Comparison of ENCODE assay signal across 22 cellular contexts in genomic region chr11:73206751-73207280, GRCh38. TPM values are rescaled to one million over a fixed set of nuclear protein-coding genes. Genes with fewer than 3 reads are reported as not detected.
DNase-seq lines count a peak whose midpoint lies in the region; ATAC-seq, FAIRE-seq and TF ChIP-seq lines count a peak whose summit lies in the region.
"Had no signal": no experiment of that assay in that cellular context is flagged by ENCODE, and none has a peak within 500 bp of the region (broad histone marks: within the 10 kb centered on the region; RNA-seq: fewer than 3 reads in every experiment).

No MANE protein-coding gene starts in this region.

- no peak overlapping the region for H3K27ac ChIP-seq in K562 (ENCODE audit: extremely low read depth, low read depth, low read length)
- H3K27ac ChIP-seq: BLaER1, esophagus muscularis mucosa, skin epidermis, VCaP had no signal

- no peak overlapping the region for H3K4me3 ChIP-seq in K562
- H3K4me3 ChIP-seq: BLaER1, esophagus muscularis mucosa, skin epidermis had no signal

- peaks cover 6 to 8% of the 10 kb centered on the region in 2 donors for H3K27me3 Mint-ChIP-seq in stimulated activated naive B cell treated with anti-CD40 and anti-IgM and Interleukin-4, amounts not matched to agents 10 μg/mL and 1 μg/mL and 100 μg/mL, for 72 hours
- H3K27me3 Mint-ChIP-seq in endothelial cell (ENCODE audit: unreplicated experiment), result peaks cover 4% of the 10 kb centered on the region

- 18% methylated on average over 5 of the region's 5 CpGs for WGBS in K562 (ENCODE audit: insufficient coverage, low coverage, missing lambda C conversion rate)

- no peak overlapping the region for H3K9ac ChIP-seq in K562 (ENCODE audit: insufficient read depth in 1 of 2, low read depth in 2 of 2, low read length in 2 of 2)
- H3K9ac ChIP-seq: BLaER1 had no signal

- H3K36me3 ChIP-seq in K562 (ENCODE audit: control insufficient read depth, insufficient read depth, low read length), result no peaks in the 10 kb centered on the region
- H3K36me3 ChIP-seq: BLaER1, esophagus muscularis mucosa had no signal

- intact Hi-C loops in K562 (cut with micrococcal nuclease), result no loop called here

- no peaks in the 10 kb centered on the region for H3K9me3 ChIP-seq in K562 (replicated peaks; ENCODE audit: control insufficient read depth, insufficient read depth, low read depth, low read length)
- H3K9me3 ChIP-seq: BLaER1, esophagus muscularis mucosa had no signal

- no peak for ATAC-seq in K562
- ATAC-seq in stimulated activated naive B cell treated with anti-CD40 and anti-IgM and Interleukin-4, amounts not matched to agents 10 μg/mL and 1 μg/mL and 100 μg/mL, for 72 hours (replicated peaks), result no peak
- ATAC-seq: stimulated activated naive CD8-positive, alpha-beta T cell treated with anti-CD3 and anti-CD28 coated beads, Interleukin-15, amount 100 ng/mL, for 72 hours had no signal

- DNase-seq in NCI-H1092 treated with DMSO at 0.1 percent for 48 hours (lab: John Stamatoyannopoulos, UW), result peak; percentile 3
- no peak for DNase-seq in NCI-H1092 (lab: John Stamatoyannopoulos, UW)
- peak; percentile 90 to 92 for DNase-seq in NCI-H526 (lab: John Stamatoyannopoulos, UW)
- no peak for DNase-seq in K562 (ENCODE audit: extremely low read depth in 1 of 4, low spot score in 3 of 4)
- DNase-seq in stimulated activated naive B cell treated with anti-CD40 and anti-IgM and Interleukin-4, amounts not matched to agents 10 μg/mL and 1 μg/mL and 100 μg/mL, for 72 hours, result no peak
- no peak for DNase-seq in NK-92 treated with Interleukin-12 subunit alpha and Interleukin-12 subunit beta, amount 100 ng/mL, for 24 hours (lab: John Stamatoyannopoulos, UW)
- DNase-seq in endothelial cell (ENCODE audit: low spot score), result no peak
- DNase-seq in DMS153 treated with DMSO at 0.1 percent for 48 hours (lab: John Stamatoyannopoulos, UW; ENCODE audit: unreplicated experiment), result no peak
- DNase-seq: 8988T; activated CD4-positive, alpha-beta memory T cell treated with anti-CD3 and anti-CD28 coated beads, Interleukin-2, amount 10 ng/mL, durations not matched to agents 7 days and 5 days; effector CD4-positive, alpha-beta T cell; Right ventricle myocardium superior; stimulated activated CD4-positive, alpha-beta T cell treated with anti-CD3 and anti-CD28 coated beads, Interleukin-2, amount 100 ng/mL, for 48 hours; stimulated activated naive CD8-positive, alpha-beta T cell treated with anti-CD3 and anti-CD28 coated beads, Interleukin-15, amount 100 ng/mL, for 72 hours; trophoblast cell had no signal

- no peak for TF ChIP-seq POLR2A in K562 (conservative IDR thresholded peaks at IDR 0.05)

- H3K4me1 Mint-ChIP-seq in stimulated activated naive B cell treated with anti-CD40 and anti-IgM and Interleukin-4, amounts not matched to agents 10 μg/mL and 1 μg/mL and 100 μg/mL, for 72 hours, result peaks cover 0 to 8% of the 10 kb centered on the region in 2 donors
- H3K4me1 Mint-ChIP-seq in endothelial cell (ENCODE audit: unreplicated experiment), result peaks cover 6% of the 10 kb centered on the region
- H3K4me1 Mint-ChIP-seq: central memory CD8-positive, alpha-beta T cell; stimulated activated naive CD8-positive, alpha-beta T cell treated with anti-CD3 and anti-CD28 coated beads, Interleukin-15, amount 100 ng/mL, for 72 hours had no signal

- TF ChIP-seq RAD21 in K562 (CRISPR knock-in tag; conservative IDR thresholded peaks at IDR 0.05 in 1 of 2, IDR thresholded peaks at IDR 0.05 in 1 of 2), result no peak

- CTCF ChIA-PET in K562 (lab: Yijun Ruan, JAX; ENCODE audit: low intra/inter-chr PET ratio), result no interaction called here

- H3K4me1 ChIP-seq in K562 (replicated peaks in 1 of 2; ENCODE audit: control insufficient read depth in 2 of 2, insufficient read depth in 2 of 2, low read length in 2 of 2), result peaks cover 3 to 7% of the 10 kb centered on the region in 2 experiments; a peak in 4 of 5 replicates
- H3K4me1 ChIP-seq: esophagus muscularis mucosa had no signal

- H3K4me3 Mint-ChIP-seq in stimulated activated naive B cell treated with anti-CD40 and anti-IgM and Interleukin-4, amounts not matched to agents 10 μg/mL and 1 μg/mL and 100 μg/mL, for 72 hours, result no peak overlapping the region
- no peak overlapping the region for H3K4me3 Mint-ChIP-seq in endothelial cell (ENCODE audit: unreplicated experiment)
- H3K4me3 Mint-ChIP-seq: activated CD4-positive, alpha-beta memory T cell treated with anti-CD3 and anti-CD28 coated beads, Interleukin-2, amount 10 ng/mL, durations not matched to agents 7 days and 5 days; central memory CD8-positive, alpha-beta T cell; stimulated activated naive CD8-positive, alpha-beta T cell treated with anti-CD3 and anti-CD28 coated beads, Interleukin-15, amount 100 ng/mL, for 72 hours; T-helper 1 cell treated with Interleukin-12 subunit alpha and Interleukin-12 subunit beta and Interleukin-4 antibody, amounts not matched to agents 30 μg/mL and 1 μg/mL, for 36 hours had no signal

- no TSS peak for BruUV-seq in K562 (replicated peaks; lab: Mats Ljungman, UMichigan)

- H4K20me1 ChIP-seq in K562 (replicated peaks; ENCODE audit: control insufficient read depth, insufficient read depth, low read length), result no peaks in the 10 kb centered on the region
- H4K20me1 ChIP-seq: BLaER1 had no signal

- no peak for FAIRE-seq in K562 (lab: Jason Lieb, UNC)

- no peaks in the 10 kb centered on the region for H3K9me3 Mint-ChIP-seq in stimulated activated naive B cell treated with anti-CD40 and anti-IgM and Interleukin-4, amounts not matched to agents 10 μg/mL and 1 μg/mL and 100 μg/mL, for 72 hours
- no peaks in the 10 kb centered on the region for H3K9me3 Mint-ChIP-seq in endothelial cell (ENCODE audit: unreplicated experiment)
- H3K9me3 Mint-ChIP-seq: activated CD4-positive, alpha-beta memory T cell treated with anti-CD3 and anti-CD28 coated beads, Interleukin-2, amount 10 ng/mL, durations not matched to agents 7 days and 5 days; central memory CD8-positive, alpha-beta T cell; stimulated activated naive CD8-positive, alpha-beta T cell treated with anti-CD3 and anti-CD28 coated beads, Interleukin-15, amount 100 ng/mL, for 72 hours; T-helper 1 cell treated with Interleukin-12 subunit alpha and Interleukin-12 subunit beta and Interleukin-4 antibody, amounts not matched to agents 30 μg/mL and 1 μg/mL, for 36 hours had no signal

- no peaks in the 10 kb centered on the region for H3K9me1 ChIP-seq in K562 (ENCODE audit: control insufficient read depth, insufficient read depth, low read length)

- no peak overlapping the region for H3K4me2 ChIP-seq in K562 (ENCODE audit: insufficient read depth, low read length)
- H3K4me2 ChIP-seq: BLaER1 had no signal

- H3K27me3 ChIP-seq in K562 (ENCODE audit: control insufficient read depth in 2 of 2, insufficient read depth in 2 of 2, low read length in 2 of 2), result peaks cover 5 to 7% of the 10 kb centered on the region in 2 experiments; a peak in 2 of 5 replicates
- H3K27me3 ChIP-seq: BLaER1, esophagus muscularis mucosa had no signal

- in situ Hi-C loops in K562 (cut with MboI), result no loop called here

- H3K36me3 Mint-ChIP-seq in stimulated activated naive B cell treated with anti-CD40 and anti-IgM and Interleukin-4, amounts not matched to agents 10 μg/mL and 1 μg/mL and 100 μg/mL, for 72 hours, result no peaks in the 10 kb centered on the region
- H3K36me3 Mint-ChIP-seq in endothelial cell (ENCODE audit: low read depth, unreplicated experiment), result no peaks in the 10 kb centered on the region

- TF ChIP-seq CTCF in K562 (IDR thresholded peaks at IDR 0.05 in 2 of 3, conservative IDR thresholded peaks at IDR 0.05 in 1 of 3; ENCODE audit: insufficient read depth in 2 of 3, low read depth in 1 of 3, low read length in 3 of 3) (no peak), endothelial cell (IDR thresholded peaks at IDR 0.05; ENCODE audit: unreplicated experiment) (no peak)

- no peak for TF ChIP-seq EP300 in K562 (IDR thresholded peaks at IDR 0.05; ENCODE audit: low read length)

- peak overlapping the region; percentile 14 for H3K27ac Mint-ChIP-seq in stimulated activated naive B cell treated with anti-CD40 and anti-IgM and Interleukin-4, amounts not matched to agents 10 μg/mL and 1 μg/mL and 100 μg/mL, for 72 hours
- H3K27ac Mint-ChIP-seq in endothelial cell (ENCODE audit: unreplicated experiment), result no peak overlapping the region
- H3K27ac Mint-ChIP-seq: activated CD4-positive, alpha-beta memory T cell treated with anti-CD3 and anti-CD28 coated beads, Interleukin-2, amount 10 ng/mL, durations not matched to agents 7 days and 5 days; stimulated activated naive CD8-positive, alpha-beta T cell treated with anti-CD3 and anti-CD28 coated beads, Interleukin-15, amount 100 ng/mL, for 72 hours; T-helper 1 cell treated with Interleukin-12 subunit alpha and Interleukin-12 subunit beta and Interleukin-4 antibody, amounts not matched to agents 30 μg/mL and 1 μg/mL, for 36 hours had no signal

- POLR2A ChIA-PET in K562 (lab: Yijun Ruan, JAX), result interaction anchor here (1.2 to 1.5 kb wide), 2 partner anchors 11 to 13 kb away, joined by 3 to 4 read pairs; partner anchors contain the start of gene P2RY2

- no peaks in the 10 kb centered on the region for H3K79me2 ChIP-seq in K562 (ENCODE audit: control insufficient read depth, insufficient read depth, low read length)

- no peak overlapping the region for H2AFZ ChIP-seq in K562 (ENCODE audit: low read depth, low read length)

TF ChIP-seq in K562, 482 proteins besides CTCF, POLR2A, EP300 and RAD21:
- TF ChIP-seq SREBF2 (CRISPR knock-in tag; IDR thresholded peaks at IDR 0.05) (no peak), NFIC (IDR thresholded peaks at IDR 0.05) (0 out of 2 replicates have a peak, but pooled peaks have one; percentile 6), KDM1A (IDR thresholded peaks at IDR 0.05) (peak; percentile 43 to 65; a peak in 3 of 4 replicates)

RNA-seq across cellular contexts. Expression of gene P2RY2, which starts 11.3 kb away (rescaled TPM):
- not detected in 2 replicates for total RNA-seq in K562 (2011; cell fraction: chromatin; rRNA removed; ENCODE audit: low replicate concordance)
- not detected in 2 replicates for total RNA-seq in K562 (2011; cell fraction: nucleolus; rRNA removed)
- not detected in 2 replicates for total RNA-seq in K562 (2011; cell fraction: nucleoplasm; rRNA removed)
- total RNA-seq in K562 (2014; rRNA removed) (not detected in 2 replicates), K562 (2014; rRNA removed; fragmentation: Illumina TruSeq; extraction: Trizol) (not detected in 2 replicates), K562 (2015; rRNA removed; fragmentation: Illumina TruSeq; extraction: Trizol) (not detected in 2 replicates), K562 (2021) (not detected in 2 replicates), endothelial cell (ENCODE audit: unreplicated experiment) (0.10 TPM)
- polyA plus RNA-seq in K562 (2011; rRNA removed) (not detected in 2 replicates), K562 (2014; fragmentation: Illumina TruSeq; extraction: Trizol) (not detected in 2 replicates), K562 (2014; fragmentation: Nextera tagmentation; extraction: Ambion mirVana) (not detected), K562 (2014; rRNA removed) (not detected in 2 replicates)
- not detected in 2 replicates for polyA plus RNA-seq in K562 (2011; cell fraction: cytosol; rRNA removed)
- not detected in 2 replicates for polyA plus RNA-seq in K562 (2011; cell fraction: nucleus; rRNA removed)
- polyA plus RNA-seq in K562 (2012), result not detected in 2 replicates
- not detected in 2 replicates for polyA minus RNA-seq in K562 (2011; rRNA and poly(A)+ RNA removed)
- not detected in 2 replicates for polyA minus RNA-seq in K562 (2011; cell fraction: cytosol; rRNA and poly(A)+ RNA removed)
- not detected in 2 replicates for polyA minus RNA-seq in K562 (2011; cell fraction: nucleus; rRNA and poly(A)+ RNA removed)
- total RNA-seq: activated CD4-positive, alpha-beta memory T cell treated with anti-CD3 and anti-CD28 coated beads, Interleukin-2, amount 10 ng/mL, durations not matched to agents 7 days and 5 days had no signal
- polyA plus RNA-seq: neural cell had no signal

Comparison
In these comparisons a context has a peak if more than half of its experiments do, and no peak if none do; other contexts are left out.
1. DNase-seq: peak in NCI-H1092 treated with DMSO at 0.1 percent for 48 hours (single experiment) and NCI-H526 (2 of 2); none in NCI-H1092 (single experiment), K562 (0 of 4), stimulated activated naive B cell treated with anti-CD40 and anti-IgM and Interleukin-4, amounts not matched to agents 10 μg/mL and 1 μg/mL and 100 μg/mL, for 72 hours (single experiment), NK-92 treated with Interleukin-12 subunit alpha and Interleukin-12 subunit beta, amount 100 ng/mL, for 24 hours (single experiment), endothelial cell (single experiment) and DMS153 treated with DMSO at 0.1 percent for 48 hours (single experiment).